1 cellular context compared by ENCODE assay signal in genomic region chr7:7354674-7355073, GRCh38.
TF ChIP-seq lines count a peak whose summit lies in the region.

No MANE protein-coding gene starts in this region.

TF ChIP-seq in GM23338, 12 proteins besides CTCF, POLR2A, EP300 and RAD21:
- no peak for TF ChIP-seq ETS1 (IDR thresholded peaks at IDR 0.05)
- TF ChIP-seq EZH2phosphoT487 (IDR thresholded peaks at IDR 0.05; ENCODE audit: unreplicated experiment), result no peak
- TF ChIP-seq CREB1 (CRISPR knock-in tag; IDR thresholded peaks at IDR 0.05; ENCODE audit: low read depth), result no peak
- TF ChIP-seq ZNF462 (CRISPR knock-in tag; IDR thresholded peaks at IDR 0.05), result no peak
- no peak for TF ChIP-seq JUNB (IDR thresholded peaks at IDR 0.05; ENCODE audit: unreplicated experiment)
- no peak for TF ChIP-seq ZNF331 (CRISPR knock-in tag; IDR thresholded peaks at IDR 0.05; ENCODE audit: low read depth)
- no peak for TF ChIP-seq POLR2AphosphoS5 (IDR thresholded peaks at IDR 0.05; ENCODE audit: low read depth)
- no peak for TF ChIP-seq REST (IDR thresholded peaks at IDR 0.05; ENCODE audit: unreplicated experiment)
TF ChIP-seq in GM23338: peak in this region for 0.
